Comparison of ENCODE assay signal across 12 cellular contexts in the genomic region with DNA sequence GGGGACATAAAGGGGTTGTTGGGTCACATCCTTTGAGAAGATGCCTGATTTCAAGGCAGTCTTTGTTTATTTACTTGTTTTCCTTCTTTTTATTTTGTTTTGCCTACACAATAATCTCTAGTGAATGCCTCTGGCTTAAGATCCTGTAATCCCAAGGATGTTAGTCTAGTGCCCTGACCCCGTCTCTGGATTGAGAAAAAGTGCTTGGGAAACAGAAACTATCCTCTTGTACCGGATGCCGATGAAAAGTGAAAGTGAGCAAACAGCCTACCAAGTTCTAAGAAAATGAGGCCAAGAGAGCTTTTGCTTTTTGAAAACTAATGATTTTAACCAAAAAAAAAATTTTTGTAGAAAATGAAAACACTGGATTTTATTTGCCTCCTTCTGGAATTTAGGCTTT. TPM values are rescaled to one million over a fixed set of nuclear protein-coding genes. Genes with fewer than 3 reads are reported as not detected.
A peak's percentile ranks its signal among the peaks of the same experiment; 100 is the strongest.
DNase-seq lines count a peak whose midpoint lies in the region; ATAC-seq, FAIRE-seq and TF ChIP-seq lines count a peak whose summit lies in the region.
"Had no signal": no experiment of that assay in that cellular context is flagged by ENCODE, and none has a peak within 500 bp of the region (broad histone marks: within the 10 kb centered on the region; RNA-seq: fewer than 3 reads in every experiment).

No MANE protein-coding gene starts in this region.

- H2AK5ac ChIP-seq in mesendoderm (ENCODE audit: low read length) = no peak overlapping the region

- peak; percentile 47 for FAIRE-seq in A204.1 (lab: Jason Lieb, UNC)

- no peaks in the 10 kb centered on the region for H3K4me1 ChIP-seq in mesendoderm (ENCODE audit: control insufficient read depth, low read depth, low read length)

- intact Hi-C loops in natural killer cell (cut with micrococcal nuclease) = loop anchor here (1.0 kb wide), 1 partner anchor 13 kb away; no protein-coding TSS in a partner anchor

- H4K5ac ChIP-seq in mesendoderm (ENCODE audit: low read length) = no peak overlapping the region

- H3K9ac ChIP-seq in mesendoderm (ENCODE audit: low read length) = no peak overlapping the region

- no peak overlapping the region for H3K56ac ChIP-seq in mesendoderm (ENCODE audit: low read length)

- no peak overlapping the region for H3K23ac ChIP-seq in mesendoderm (ENCODE audit: low read length)

- no peak for ATAC-seq in natural killer cell
- ATAC-seq in HG03039 (IDR thresholded peaks at IDR 0.05; ENCODE audit: unreplicated experiment) = no peak
- no peak for ATAC-seq in HG02852 (IDR thresholded peaks at IDR 0.05; ENCODE audit: unreplicated experiment)

- H3K27ac ChIP-seq in mesendoderm (ENCODE audit: low read depth, low read length) = no peak overlapping the region
- H3K27ac ChIP-seq: SJSA1 had no signal

- H3K4me2 ChIP-seq in mesendoderm (ENCODE audit: low read length) = no peak overlapping the region

- H3K79me1 ChIP-seq in mesendoderm (ENCODE audit: low read length) = no peaks in the 10 kb centered on the region

- H3K18ac ChIP-seq in mesendoderm (ENCODE audit: low read length) = no peak overlapping the region

- H3K4me1 Mint-ChIP-seq in natural killer cell = peaks cover 88 to 91% of the 10 kb centered on the region in 2 donors

- peaks cover 8% of the 10 kb centered on the region for H3K36me3 Mint-ChIP-seq in natural killer cell

- no CpG with 5 or more reads among the region's 3 CpGs for WGBS in mesendoderm (ENCODE audit: extremely low coverage, insufficient coverage, low lambda C conversion rate)

- no peak overlapping the region for H2BK120ac ChIP-seq in mesendoderm (ENCODE audit: low read depth, low read length)

- DNase-seq in GM13976 (ENCODE audit: low spot score) (peak; percentile 52), natural killer cell (no peak), mesendoderm (no peak), SHP77 treated with DMSO at 0.1 percent for 48 hours (lab: John Stamatoyannopoulos, UW) (no peak)
- peak; percentile 69 for DNase-seq in central memory CD4-positive, alpha-beta T cell
- DNase-seq: NCI-H1694 treated with DMSO at 0.1 percent for 48 hours had no signal

- no peak for TF ChIP-seq CTCF in GM13976 (IDR thresholded peaks at IDR 0.05; ENCODE audit: borderline replicate concordance, control extremely low read depth, extremely low read depth, insufficient read depth, missing control alignments)
- no peak for TF ChIP-seq CTCF in natural killer cell (IDR thresholded peaks at IDR 0.05)

- H3K27ac Mint-ChIP-seq in natural killer cell = peak overlapping the region; percentile 95 to 98

- no peaks in the 10 kb centered on the region for H3K27me3 ChIP-seq in mesendoderm (ENCODE audit: insufficient read depth, low read length, poor library complexity)
- H3K27me3 ChIP-seq: SJSA1 had no signal

- H2BK15ac ChIP-seq in mesendoderm (replicated peaks; ENCODE audit: low read depth) = no peak overlapping the region

- in situ Hi-C loops in GM13976 (cut with MboI; ENCODE audit: low sequenced_read_pairs, unreplicated experiment) = no loop called here

- peaks cover 3 to 8% of the 10 kb centered on the region in 2 donors for H3K27me3 Mint-ChIP-seq in natural killer cell (ENCODE audit: low read depth in 2 of 2)

- no peak overlapping the region for H4K8ac ChIP-seq in mesendoderm (ENCODE audit: low read depth, low read length)

- H3K79me2 ChIP-seq in mesendoderm (ENCODE audit: control insufficient read depth, insufficient read depth, low read length) = peaks cover 1% of the 10 kb centered on the region

- no peak overlapping the region for H2BK5ac ChIP-seq in mesendoderm (ENCODE audit: low read length)

- peaks cover 2 to 3% of the 10 kb centered on the region in 2 donors for H3K9me3 Mint-ChIP-seq in natural killer cell

- peak overlapping the region; percentile 91 for H3K4me3 Mint-ChIP-seq in natural killer cell

- no peaks in the 10 kb centered on the region for H3K36me3 ChIP-seq in mesendoderm (ENCODE audit: control insufficient read depth, insufficient read depth, low read length)
- H3K36me3 ChIP-seq: SJSA1 had no signal

- no peak overlapping the region for H3K4me3 ChIP-seq in mesendoderm (ENCODE audit: low read length)
- H3K4me3 ChIP-seq: SJSA1 had no signal

- no peak overlapping the region for H3K4ac ChIP-seq in mesendoderm (ENCODE audit: low read depth, low read length)

RNA-seq across cellular contexts. Expression of gene C1QTNF9, which starts 42.1 kb away (rescaled TPM):
- under 1 TPM in 1 of 3 donors, not detected in 2; 0.25 TPM for total RNA-seq in natural killer cell
- not detected for polyA plus RNA-seq in mesendoderm (2013, experiment 1 of 2)
- polyA plus RNA-seq in mesendoderm (2013, experiment 2 of 2) = 0.03 TPM
- total RNA-seq: glomerular endothelial cell, pulmonary artery endothelial cell, SJSA1 had no signal

Comparison
In these comparisons a context has a peak if more than half of its experiments do, and no peak if none do; other contexts are left out.
1. DNase-seq: peak in GM13976 (single experiment) and central memory CD4-positive, alpha-beta T cell (single experiment); none in natural killer cell (single experiment), mesendoderm (single experiment) and SHP77 treated with DMSO at 0.1 percent for 48 hours (single experiment).